ENCODE assay signal across 26 cellular contexts in the genomic region with DNA sequence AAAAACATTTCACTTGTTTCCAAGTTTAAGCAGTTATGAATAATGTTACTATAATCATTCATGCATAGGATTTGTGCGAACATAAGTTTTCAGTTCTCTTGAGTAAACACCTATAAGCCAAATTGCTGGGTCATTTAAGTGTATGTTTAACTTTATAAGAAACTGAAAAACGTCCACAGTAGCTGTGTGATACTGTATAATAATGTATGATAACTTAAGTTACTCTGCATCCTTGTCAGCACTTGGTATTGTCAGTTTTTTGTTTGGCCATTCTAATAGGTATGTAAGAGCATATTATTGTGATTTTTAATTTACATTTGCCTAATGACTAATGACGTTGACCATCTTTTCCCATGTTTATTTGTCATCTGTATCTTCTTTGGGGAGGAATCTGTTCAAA.
"Had no signal": no experiment of that assay in that cellular context is flagged by ENCODE, and none has a peak within 500 bp of the region (broad histone marks: within the 10 kb centered on the region; RNA-seq: fewer than 3 reads in every experiment).

No MANE protein-coding gene starts in this region.

- H3K27me3 Mint-ChIP-seq: naive thymus-derived CD8-positive, alpha-beta T cell; stimulated activated naive B cell treated with anti-CD40 and anti-IgM and Interleukin-4, amounts not matched to agents 10 μg/mL and 1 μg/mL and 100 μg/mL, for 72 hours; type B pancreatic cell had no signal

- H3K36me3 Mint-ChIP-seq: naive thymus-derived CD8-positive, alpha-beta T cell; stimulated activated naive B cell treated with anti-CD40 and anti-IgM and Interleukin-4, amounts not matched to agents 10 μg/mL and 1 μg/mL and 100 μg/mL, for 72 hours; type B pancreatic cell had no signal

- H3K4me3 ChIP-seq: left lung, lower lobe of right lung, pancreas, psoas muscle, skin epidermis, stomach, thoracic aorta, tibial nerve, uterus had no signal

- FAIRE-seq: keratinocyte, pancreas had no signal

- H3K36me3 ChIP-seq: left lung, lower lobe of right lung, pancreas, stomach, thoracic aorta, tibial nerve, uterus had no signal

- ATAC-seq: left cardiac atrium; left lung; lower lobe of right lung; naive thymus-derived CD8-positive, alpha-beta T cell; pancreas; psoas muscle; stimulated activated naive B cell treated with anti-CD40 and anti-IgM and Interleukin-4, amounts not matched to agents 10 μg/mL and 1 μg/mL and 100 μg/mL, for 72 hours; stimulated activated naive CD8-positive, alpha-beta T cell treated with anti-CD3 and anti-CD28 coated beads, Interleukin-15, Interleukin-2, amounts not matched to agents 100 U/mL and 50 U/mL, for 24 hours had no signal

- H3K4me1 ChIP-seq: left lung, lower lobe of right lung, pancreas, psoas muscle, stomach, tibial nerve, uterus had no signal

- H3K4me1 Mint-ChIP-seq: naive thymus-derived CD8-positive, alpha-beta T cell; nephron; neural crest cell; stimulated activated naive B cell treated with anti-CD40 and anti-IgM and Interleukin-4, amounts not matched to agents 10 μg/mL and 1 μg/mL and 100 μg/mL, for 72 hours had no signal

- H3K27me3 ChIP-seq: left lung, pancreas, stomach, tibial nerve, uterus had no signal

- H3K4me3 Mint-ChIP-seq: naive thymus-derived CD8-positive, alpha-beta T cell; nephron; neural crest cell; stimulated activated naive B cell treated with anti-CD40 and anti-IgM and Interleukin-4, amounts not matched to agents 10 μg/mL and 1 μg/mL and 100 μg/mL, for 72 hours; type B pancreatic cell had no signal

- H3K9me3 Mint-ChIP-seq: neural crest cell; stimulated activated naive B cell treated with anti-CD40 and anti-IgM and Interleukin-4, amounts not matched to agents 10 μg/mL and 1 μg/mL and 100 μg/mL, for 72 hours; type B pancreatic cell had no signal

- H3K9me3 ChIP-seq: left lung, lower lobe of right lung, pancreas, psoas muscle, stomach, thoracic aorta, uterus had no signal

- H3K27ac ChIP-seq: left lung, lower lobe of right lung, pancreas, stomach, thoracic aorta had no signal

- H3K27ac Mint-ChIP-seq: nephron; stimulated activated naive B cell treated with anti-CD40 and anti-IgM and Interleukin-4, amounts not matched to agents 10 μg/mL and 1 μg/mL and 100 μg/mL, for 72 hours; type B pancreatic cell had no signal

- DNase-seq: hippocampal formation; kidney glomerular epithelial cell; left cardiac atrium; left lung; lower lobe of right lung; mammary epithelial cell; mesenchymal stem cell; naive thymus-derived CD8-positive, alpha-beta T cell; nucleus accumbens; pancreas; psoas muscle; stimulated activated CD4-positive, alpha-beta T cell treated with anti-CD3 and anti-CD28 coated beads, Interleukin-12 subunit alpha, Interleukin-12 subunit beta, amount 100 ng/mL, for 4 hours; stimulated activated CD4-positive, alpha-beta T cell treated with anti-CD3 and anti-CD28 coated beads, Interleukin-15, amount 100 ng/mL, for 24 hours; stimulated activated CD4-positive, alpha-beta T cell treated with anti-CD3 and anti-CD28 coated beads, Interleukin-2, amount 100 ng/mL, for 24 hours; stimulated activated CD4-positive, alpha-beta T cell treated with anti-CD3 and anti-CD28 coated beads, Interleukin-4, amount 100 ng/mL, for 1 hour; stimulated activated naive B cell treated with anti-CD40 and anti-IgM and Interleukin-4, amounts not matched to agents 10 μg/mL and 1 μg/mL and 100 μg/mL, for 72 hours; stimulated activated naive CD8-positive, alpha-beta T cell treated with anti-CD3 and anti-CD28 coated beads, Interleukin-15, Interleukin-2, amounts not matched to agents 100 U/mL and 50 U/mL, for 24 hours; stomach; uterus had no signal
